Comparison of ENCODE assay signal across 1 cellular context in the genomic region with DNA sequence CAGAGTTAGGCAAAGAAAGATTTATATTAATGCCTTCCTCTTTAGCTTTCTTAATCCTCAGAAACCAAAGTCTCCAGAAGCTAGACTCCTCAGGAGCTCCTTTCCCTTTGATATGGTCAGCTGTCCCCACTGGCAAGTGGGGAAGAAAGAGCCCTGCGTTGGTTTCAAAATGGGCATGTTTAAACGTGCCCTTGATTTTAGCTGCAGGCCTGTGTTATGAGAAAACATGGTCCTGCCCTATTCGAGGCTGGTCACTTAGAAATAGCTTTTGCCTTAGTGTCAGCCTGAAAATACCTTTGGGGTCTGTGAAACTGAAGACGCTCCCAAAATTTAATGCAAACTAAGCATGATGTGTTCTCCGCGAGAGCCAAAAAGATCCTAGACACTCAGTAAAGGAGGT.
TF ChIP-seq lines count a peak whose summit lies in the region.

No MANE protein-coding gene starts in this region.

TF ChIP-seq in H1, 55 proteins besides CTCF, POLR2A, EP300 and RAD21:
- TF ChIP-seq RBBP5 (IDR thresholded peaks at IDR 0.05; ENCODE audit: borderline replicate concordance, low read depth, low read length) (no peak), TAF1 (IDR thresholded peaks at IDR 0.05; ENCODE audit: low read depth, low read length) (no peak), JUND (IDR thresholded peaks at IDR 0.05; ENCODE audit: low read length) (no peak), CTBP2 (IDR thresholded peaks at IDR 0.05; ENCODE audit: borderline replicate concordance, insufficient read depth, insufficient read length, low read length) (no peak), CBX8 (IDR thresholded peaks at IDR 0.05; ENCODE audit: borderline replicate concordance, low read depth, low read length) (no peak), CREB1 (IDR thresholded peaks at IDR 0.05) (no peak), SRF (IDR thresholded peaks at IDR 0.05; ENCODE audit: low read depth, low read length) (no peak), SP1 (IDR thresholded peaks at IDR 0.05; ENCODE audit: low read depth, low read length) (no peak)
